Comparison of ENCODE assay signal across 22 cellular contexts in genomic region chr21:41914965-41915364, GRCh38. TPM values are rescaled to one million over a fixed set of nuclear protein-coding genes. Genes with fewer than 3 reads are reported as not detected.
A peak's percentile ranks its signal among the peaks of the same experiment; 100 is the strongest.
DNase-seq lines count a peak whose midpoint lies in the region; ATAC-seq, FAIRE-seq and TF ChIP-seq lines count a peak whose summit lies in the region.
"Had no signal": no experiment of that assay in that cellular context is flagged by ENCODE, and none has a peak within 500 bp of the region (broad histone marks: within the 10 kb centered on the region; RNA-seq: fewer than 3 reads in every experiment).

No MANE protein-coding gene starts in this region.

- WGBS in HepG2 (ENCODE audit: low lambda C conversion rate), result 78% methylated on average over 1 of the region's 6 CpGs

- no peak overlapping the region for H2AFZ ChIP-seq in HepG2 (ENCODE audit: low read length)
- H2AFZ ChIP-seq: GM23248 had no signal

- no peaks in the 10 kb centered on the region for H4K20me1 ChIP-seq in HepG2 (ENCODE audit: insufficient read depth, low read length)
- H4K20me1 ChIP-seq: BLaER1 had no signal

- FAIRE-seq in HepG2 (lab: Jason Lieb, UNC), result no peak
- FAIRE-seq: A204.1, D721Med, GM12892, GM19239, H1 had no signal

- POLR2A ChIA-PET in HepG2 (lab: Yijun Ruan, JAX), result interaction anchor here (1.1 kb wide), 1 partner anchor 11 kb away, joined by 3 read pairs; no protein-coding TSS in a partner anchor

- BruUV-seq in HepG2 (replicated peaks; lab: Mats Ljungman, UMichigan), result no TSS peak

- H3K4me1 ChIP-seq in HepG2 (ENCODE audit: insufficient read depth, low read length) (0 out of 2 replicates have a peak, but pooled peaks cover 8% of the 10 kb centered on the region), subcutaneous abdominal adipose tissue (ENCODE audit: control insufficient read depth in 5 of 5, insufficient read depth in 5 of 5, low read length in 5 of 5) (peaks cover 5 to 34% (median 21%) of the 10 kb centered on the region in 5 donors)

- TF ChIP-seq EP300 in HepG2 (IDR thresholded peaks at IDR 0.05; ENCODE audit: low read depth in 2 of 2, low read length in 2 of 2), result no peak
- no peak for TF ChIP-seq EP300 in HepG2 (CRISPR knock-in tag; IDR thresholded peaks at IDR 0.05; ENCODE audit: borderline replicate concordance)

- TF ChIP-seq RAD21 in HepG2 (CRISPR knock-in tag; IDR thresholded peaks at IDR 0.05), result no peak

- TF ChIP-seq CTCF in HepG2 (CRISPR knock-in tag; IDR thresholded peaks at IDR 0.05), result no peak

- H3K36me3 ChIP-seq in HepG2 (replicated peaks in 1 of 2; ENCODE audit: control insufficient read depth in 1 of 2, insufficient read depth in 2 of 2, low read length in 2 of 2) (peaks cover 15 to 66% of the 10 kb centered on the region in 2 experiments), subcutaneous abdominal adipose tissue (ENCODE audit: control insufficient read depth in 5 of 5, insufficient read depth in 5 of 5, low read length in 5 of 5) (peaks cover 12 to 91% (median 78%) of the 10 kb centered on the region in 5 donors)

- H3K9ac ChIP-seq in HepG2 (ENCODE audit: insufficient read depth, low read depth, low read length), result no peak overlapping the region
- H3K9ac ChIP-seq in subcutaneous abdominal adipose tissue (ENCODE audit: low read length in 5 of 5), result no peak overlapping the region
- H3K9ac ChIP-seq: BLaER1, GM23248 had no signal

- CTCF ChIA-PET in HepG2 (lab: Yijun Ruan, JAX; ENCODE audit: low intra/inter-chr PET ratio, low total read pairs), result no interaction called here

- no peak overlapping the region for H3K4me3 ChIP-seq in HepG2 (replicated peaks in 1 of 3; ENCODE audit: insufficient read depth in 1 of 3, low read depth in 2 of 3, low read length in 3 of 3)
- H3K4me3 ChIP-seq in subcutaneous abdominal adipose tissue (ENCODE audit: low read depth in 1 of 5, low read length in 5 of 5), result no peak overlapping the region
- H3K4me3 ChIP-seq: BLaER1, GM23248 had no signal

- in situ Hi-C loops in HepG2 (cut with HindIII; ENCODE audit: extremely low pct_ligation_motif_present, low pct_unique_long_range_greater_than_20kb), result no loop called here

- ATAC-seq in HepG2, result peak; percentile 84

- H3K9me3 ChIP-seq in HepG2 (ENCODE audit: low read length), result no peaks in the 10 kb centered on the region
- H3K9me3 ChIP-seq in subcutaneous abdominal adipose tissue (ENCODE audit: control insufficient read depth in 5 of 5, low read length in 5 of 5), result peaks cover 0 to 2% (median 0%) of the 10 kb centered on the region in 5 donors
- H3K9me3 ChIP-seq: BLaER1 had no signal

- H3K27ac ChIP-seq in HepG2 (ENCODE audit: extremely low read length, insufficient read depth, low read length) (no peak overlapping the region), subcutaneous abdominal adipose tissue (ENCODE audit: low read depth, low read length) (peak overlapping the region; percentile 57)
- H3K27ac ChIP-seq: BLaER1, C4-2B, GM23248 had no signal

- intact Hi-C loops in HepG2 (cut with micrococcal nuclease; ENCODE audit: unreplicated experiment), result no loop called here

- no peaks in the 10 kb centered on the region for H3K27me3 ChIP-seq in HepG2 (ENCODE audit: control insufficient read depth in 1 of 2, insufficient read depth in 2 of 2, low read length in 2 of 2)
- no peaks in the 10 kb centered on the region for H3K27me3 ChIP-seq in subcutaneous abdominal adipose tissue (ENCODE audit: control insufficient read depth in 5 of 5, insufficient read depth in 4 of 5, low read length in 5 of 5)
- H3K27me3 ChIP-seq: BLaER1 had no signal

- peak; percentile 28 for DNase-seq in HuH-7 (ENCODE audit: low spot score)
- no peak for DNase-seq in HepG2 (ENCODE audit: low spot score)
- DNase-seq in middle frontal gyrus (ENCODE audit: extremely low spot score, low spot score), result no peak
- no peak for DNase-seq in A172 (ENCODE audit: low spot score)
- DNase-seq in DMS153 treated with DMSO at 0.1 percent for 48 hours (lab: John Stamatoyannopoulos, UW; ENCODE audit: unreplicated experiment), result no peak
- DNase-seq: CD4-positive, alpha-beta T cell; CD8-positive, alpha-beta memory T cell; DMS 273 treated with DMSO at 0.1 percent for 48 hours; DMS53; DMS79 treated with DMSO at 0.1 percent for 48 hours; GF-D8; GM23248; H7; HCEC 1CT had no signal

- H3K79me2 ChIP-seq in HepG2 (ENCODE audit: insufficient read depth, low read length), result no peaks in the 10 kb centered on the region

- TF ChIP-seq POLR2A in HepG2 (IDR thresholded peaks at IDR 0.05; ENCODE audit: insufficient read depth in 1 of 2, low read depth in 2 of 2, low read length in 2 of 2), result no peak

- H3K4me2 ChIP-seq in HepG2 (ENCODE audit: low read depth, low read length), result no peak overlapping the region
- H3K4me2 ChIP-seq: BLaER1 had no signal

TF ChIP-seq in HepG2, 621 proteins besides CTCF, POLR2A, EP300 and RAD21:
- no peak for TF ChIP-seq ZNF546 (CRISPR knock-in tag; conservative IDR thresholded peaks at IDR 0.05)
- no peak for TF ChIP-seq ZSCAN30 (CRISPR knock-in tag; IDR thresholded peaks at IDR 0.05)
- TF ChIP-seq CBX2 (IDR thresholded peaks at IDR 0.05; ENCODE audit: low read depth, low read length), result no peak
- no peak for TF ChIP-seq CBX2 (CRISPR knock-in tag; IDR thresholded peaks at IDR 0.05; ENCODE audit: low read depth)
- peak; percentile 67 for TF ChIP-seq HNF4A (CRISPR knock-in tag; IDR thresholded peaks at IDR 0.05)
- peak; percentile 70 for TF ChIP-seq ZNF629 (CRISPR knock-in tag; conservative IDR thresholded peaks at IDR 0.05)
- no peak for TF ChIP-seq TIGD3 (CRISPR knock-in tag; IDR thresholded peaks at IDR 0.05; ENCODE audit: borderline replicate concordance)

RNA-seq across cellular contexts. Expression of gene PRDM15, which starts 35.8 kb away (rescaled TPM):
- total RNA-seq in HepG2 (2016; rRNA removed; fragmentation: Illumina TruSeq; extraction: Trizol), result 4.0 and 4.2 TPM in 2 replicates
- 1.2 and 1.5 TPM in 2 replicates for total RNA-seq in HepG2 (2016; cell fraction: cytosol; rRNA removed; fragmentation: Illumina TruSeq; extraction: Trizol; ENCODE audit: low read depth)
- 3.0 and 4.8 TPM in 2 replicates for total RNA-seq in HepG2 (2016; cell fraction: insoluble cytoplasmic fraction; rRNA removed; fragmentation: Illumina TruSeq; extraction: Trizol)
- total RNA-seq in HepG2 (2016; cell fraction: membrane; rRNA removed; fragmentation: Illumina TruSeq; extraction: Trizol), result 1.9 TPM in 2 replicates
- 8.4 and 8.5 TPM in 2 replicates for total RNA-seq in HepG2 (2016; cell fraction: nucleus; rRNA removed; fragmentation: Illumina TruSeq; extraction: Trizol)
- 6.9 and 8.7 TPM in 2 replicates for polyA plus RNA-seq in HepG2 (2011; rRNA removed)
- polyA plus RNA-seq in HepG2 (2011; cell fraction: cytosol; rRNA removed), result 1.9 and 2.1 TPM in 2 replicates
- polyA plus RNA-seq in HepG2 (2011; cell fraction: nucleus; rRNA removed), result 29.0 and 46.2 TPM in 2 replicates
- polyA plus RNA-seq in HepG2 (2012), result 2.7 and 2.8 TPM in 2 replicates
- polyA plus RNA-seq in HepG2 (2016; cell fraction: cytosol; fragmentation: Illumina TruSeq; extraction: Trizol; ENCODE audit: low read depth), result 0.29 and 0.34 TPM in 2 replicates
- 2.1 and 3.3 TPM in 2 replicates for polyA plus RNA-seq in HepG2 (2016; cell fraction: insoluble cytoplasmic fraction; fragmentation: Illumina TruSeq; extraction: Trizol; ENCODE audit: low read depth)
- 0.50 and 0.78 TPM in 2 replicates for polyA plus RNA-seq in HepG2 (2016; cell fraction: membrane; fragmentation: Illumina TruSeq; extraction: Trizol; ENCODE audit: low read depth)
- polyA plus RNA-seq in HepG2 (2016; cell fraction: nucleus; fragmentation: Illumina TruSeq; extraction: Trizol; ENCODE audit: insufficient read depth, low read depth), result 15.5 and 16.6 TPM in 2 replicates
- 15.6 and 28.2 TPM in 2 replicates for polyA minus RNA-seq in HepG2 (2011; rRNA and poly(A)+ RNA removed; ENCODE audit: low replicate concordance)
- 3.9 and 5.9 TPM in 2 replicates for polyA minus RNA-seq in HepG2 (2011; cell fraction: cytosol; rRNA and poly(A)+ RNA removed)
- polyA minus RNA-seq in HepG2 (2011; cell fraction: nucleus; rRNA and poly(A)+ RNA removed), result 10.0 and 10.2 TPM in 2 replicates
- 5.2 and 8.3 TPM in 2 replicates for total RNA-seq in A172 (2014; rRNA removed; shearing (Covaris generic))

RNA-seq across cellular contexts. Expression of gene C2CD2, which starts 38.9 kb away (rescaled TPM):
- total RNA-seq in HepG2 (2016; rRNA removed; fragmentation: Illumina TruSeq; extraction: Trizol), result 10.4 and 12.5 TPM in 2 replicates
- total RNA-seq in HepG2 (2016; cell fraction: cytosol; rRNA removed; fragmentation: Illumina TruSeq; extraction: Trizol; ENCODE audit: low read depth), result 7.3 and 11.5 TPM in 2 replicates
- total RNA-seq in HepG2 (2016; cell fraction: insoluble cytoplasmic fraction; rRNA removed; fragmentation: Illumina TruSeq; extraction: Trizol), result 10.9 and 12.2 TPM in 2 replicates
- total RNA-seq in HepG2 (2016; cell fraction: membrane; rRNA removed; fragmentation: Illumina TruSeq; extraction: Trizol), result 9.5 and 12.2 TPM in 2 replicates
- total RNA-seq in HepG2 (2016; cell fraction: nucleus; rRNA removed; fragmentation: Illumina TruSeq; extraction: Trizol), result 14.5 and 19.4 TPM in 2 replicates
- 19.5 and 19.7 TPM in 2 replicates for polyA plus RNA-seq in HepG2 (2011; rRNA removed)
- polyA plus RNA-seq in HepG2 (2011; cell fraction: cytosol; rRNA removed), result 11.6 and 12.9 TPM in 2 replicates
- polyA plus RNA-seq in HepG2 (2011; cell fraction: nucleus; rRNA removed), result 29.5 and 36.3 TPM in 2 replicates
- polyA plus RNA-seq in HepG2 (2012), result 8.1 and 8.7 TPM in 2 replicates
- 1.3 and 1.9 TPM in 2 replicates for polyA plus RNA-seq in HepG2 (2016; cell fraction: cytosol; fragmentation: Illumina TruSeq; extraction: Trizol; ENCODE audit: low read depth)
- 7.6 and 8.0 TPM in 2 replicates for polyA plus RNA-seq in HepG2 (2016; cell fraction: insoluble cytoplasmic fraction; fragmentation: Illumina TruSeq; extraction: Trizol; ENCODE audit: low read depth)
- 3.9 and 4.6 TPM in 2 replicates for polyA plus RNA-seq in HepG2 (2016; cell fraction: membrane; fragmentation: Illumina TruSeq; extraction: Trizol; ENCODE audit: low read depth)
- 22.5 and 23.5 TPM in 2 replicates for polyA plus RNA-seq in HepG2 (2016; cell fraction: nucleus; fragmentation: Illumina TruSeq; extraction: Trizol; ENCODE audit: insufficient read depth, low read depth)
- polyA minus RNA-seq in HepG2 (2011; rRNA and poly(A)+ RNA removed; ENCODE audit: low replicate concordance), result 80.5 and 82.8 TPM in 2 replicates
- 15.5 and 21.5 TPM in 2 replicates for polyA minus RNA-seq in HepG2 (2011; cell fraction: cytosol; rRNA and poly(A)+ RNA removed)
- polyA minus RNA-seq in HepG2 (2011; cell fraction: nucleus; rRNA and poly(A)+ RNA removed), result 34.5 and 38.3 TPM in 2 replicates
- total RNA-seq in A172 (2014; rRNA removed; shearing (Covaris generic)), result 19.7 and 31.4 TPM in 2 replicates
